25 cellular contexts compared by ENCODE assay signal in genomic region chr17:64234961-64235360, GRCh38.
"Had no signal": no experiment of that assay in that cellular context is flagged by ENCODE, and none has a peak within 500 bp of the region (broad histone marks: within the 10 kb centered on the region; RNA-seq: fewer than 3 reads in every experiment).

No MANE protein-coding gene starts in this region.

- H3K27me3 Mint-ChIP-seq: dendritic cell treated with granulocyte-macrophage colony-stimulating factor and Interleukin-4, amounts not matched to agents 40 ng/mL and 50 ng/mL, for 4 days; effector memory CD8-positive, alpha-beta T cell; naive B cell; naive thymus-derived CD8-positive, alpha-beta T cell had no signal

- ATAC-seq: effector memory CD8-positive, alpha-beta T cell; foreskin keratinocyte; gastroesophageal sphincter; heart left ventricle; left cardiac atrium; left lung; lower lobe of right lung; mucosa of descending colon; naive thymus-derived CD8-positive, alpha-beta T cell had no signal

- H3K27me3 ChIP-seq: colonic mucosa, esophagus muscularis mucosa, foreskin keratinocyte, gastroesophageal sphincter, heart left ventricle, hepatocyte, left lung had no signal

- H3K4me2 ChIP-seq: hepatocyte had no signal

- H3K4me3 Mint-ChIP-seq: dendritic cell treated with granulocyte-macrophage colony-stimulating factor and Interleukin-4, amounts not matched to agents 40 ng/mL and 50 ng/mL, for 4 days; effector memory CD8-positive, alpha-beta T cell; endodermal cell; immature natural killer cell; mesothelial cell of epicardium; naive B cell; naive thymus-derived CD8-positive, alpha-beta T cell had no signal

- H3K4me3 ChIP-seq: colonic mucosa, esophagus muscularis mucosa, gastroesophageal sphincter, heart left ventricle, hepatocyte, left lung, lower lobe of right lung, mucosa of descending colon had no signal

- H2AFZ ChIP-seq: hepatocyte had no signal

- FAIRE-seq: endometrium, frontal cortex, keratinocyte had no signal

- H3K36me3 ChIP-seq: colonic mucosa, esophagus muscularis mucosa, gastroesophageal sphincter, heart left ventricle, lower lobe of right lung had no signal

- H3K27ac Mint-ChIP-seq: dendritic cell treated with granulocyte-macrophage colony-stimulating factor and Interleukin-4, amounts not matched to agents 40 ng/mL and 50 ng/mL, for 4 days; effector memory CD8-positive, alpha-beta T cell; endodermal cell; immature natural killer cell; mesothelial cell of epicardium; naive thymus-derived CD8-positive, alpha-beta T cell had no signal

- H3K27ac ChIP-seq: colonic mucosa, esophagus muscularis mucosa, foreskin keratinocyte, gastroesophageal sphincter, heart left ventricle, hepatocyte, left lung, lower lobe of right lung had no signal

- DNase-seq: colonic mucosa; cortex of kidney; effector CD8-positive, alpha-beta T cell; effector memory CD8-positive, alpha-beta T cell; foreskin keratinocyte; heart left ventricle; hypothalamus; immature natural killer cell; left cardiac atrium; left lung; left ventricle myocardium superior; lower lobe of right lung; mesenchymal stem cell; mucosa of descending colon; naive B cell; naive thymus-derived CD8-positive, alpha-beta T cell had no signal

- H3K9me3 Mint-ChIP-seq: dendritic cell treated with granulocyte-macrophage colony-stimulating factor and Interleukin-4, amounts not matched to agents 40 ng/mL and 50 ng/mL, for 4 days; effector memory CD8-positive, alpha-beta T cell; endodermal cell; immature natural killer cell; mesothelial cell of epicardium; naive B cell; naive thymus-derived CD8-positive, alpha-beta T cell had no signal

- H3K9me3 ChIP-seq: colonic mucosa, esophagus muscularis mucosa, gastroesophageal sphincter, heart left ventricle, left lung, lower lobe of right lung, mucosa of descending colon had no signal
